In genomic region chr12:50082644-50083043, GRCh38 we compare ENCODE assay signal across 14 cellular contexts. TPM values are rescaled to one million over a fixed set of nuclear protein-coding genes. Genes with fewer than 3 reads are reported as not detected.
DNase-seq lines count a peak whose midpoint lies in the region; ATAC-seq, FAIRE-seq and TF ChIP-seq lines count a peak whose summit lies in the region.
"Had no signal": no experiment of that assay in that cellular context is flagged by ENCODE, and none has a peak within 500 bp of the region (broad histone marks: within the 10 kb centered on the region; RNA-seq: fewer than 3 reads in every experiment).

No MANE protein-coding gene starts in this region.

- peaks cover 4 to 10% of the 10 kb centered on the region in 2 donors for H3K4me1 ChIP-seq in kidney (ENCODE audit: control insufficient read depth in 1 of 2, insufficient read depth in 1 of 2, low read depth in 1 of 2, low read length in 2 of 2)
- peaks cover 0 to 9% of the 10 kb centered on the region in 2 donors for H3K4me1 ChIP-seq in small intestine (ENCODE audit: control insufficient read depth in 2 of 2, insufficient read depth in 1 of 2, low read depth in 1 of 2, low read length in 1 of 2)
- peaks cover 11 to 36% (median 23%) of the 10 kb centered on the region in 4 donors for H3K4me1 ChIP-seq in esophagus muscularis mucosa

- H3K9me3 Mint-ChIP-seq in effector memory CD8-positive, alpha-beta T cell = no peaks in the 10 kb centered on the region
- H3K9me3 Mint-ChIP-seq: activated T-helper 1 cell treated with anti-CD3 and anti-CD28 coated beads, Interleukin-12 subunit alpha, Interleukin-12 subunit beta, Interleukin-2, Interleukin-4 antibody, amounts not matched to agents 30 ng/mL and 10 ng/mL and 1 ng/mL, durations not matched to agents 14 hours and 24 hours and 36 hours had no signal

- H3K9me3 ChIP-seq in kidney (ENCODE audit: control insufficient read depth in 1 of 2, low read length in 2 of 2) = no peaks in the 10 kb centered on the region
- H3K9me3 ChIP-seq in small intestine (ENCODE audit: control insufficient read depth, low read depth) = no peaks in the 10 kb centered on the region
- H3K9me3 ChIP-seq in esophagus muscularis mucosa = no peaks in the 10 kb centered on the region
- H3K9me3 ChIP-seq: heart right ventricle, suprapubic skin had no signal

- TF ChIP-seq EP300 in esophagus muscularis mucosa (IDR thresholded peaks at IDR 0.05) = no peak

- TF ChIP-seq POLR2A in esophagus muscularis mucosa (IDR thresholded peaks at IDR 0.05; ENCODE audit: low read depth) = no peak

- H3K4me3 Mint-ChIP-seq in effector memory CD8-positive, alpha-beta T cell = no peak overlapping the region

- H3K27ac ChIP-seq in kidney (ENCODE audit: low read depth in 2 of 2, low read length in 2 of 2) = no peak overlapping the region
- peak overlapping the region; percentile 59 to 91 for H3K27ac ChIP-seq in small intestine (ENCODE audit: low read depth in 1 of 2, low read length in 1 of 2)
- H3K27ac ChIP-seq in esophagus muscularis mucosa (replicated peaks in 1 of 4) = no peak overlapping the region
- H3K27ac ChIP-seq: heart right ventricle, suprapubic skin had no signal

- peaks cover 3 to 15% of the 10 kb centered on the region in 2 donors for H3K27me3 Mint-ChIP-seq in effector memory CD8-positive, alpha-beta T cell

- FAIRE-seq in kidney (lab: Jason Lieb, UNC) = no peak
- no peak for FAIRE-seq in small intestine (lab: Jason Lieb, UNC)

- H3K27ac Mint-ChIP-seq in effector memory CD8-positive, alpha-beta T cell = no peak overlapping the region
- H3K27ac Mint-ChIP-seq: activated T-helper 1 cell treated with anti-CD3 and anti-CD28 coated beads, Interleukin-12 subunit alpha, Interleukin-12 subunit beta, Interleukin-2, Interleukin-4 antibody, amounts not matched to agents 30 ng/mL and 10 ng/mL and 1 ng/mL, durations not matched to agents 14 hours and 24 hours and 36 hours had no signal

- H3K9ac ChIP-seq in kidney (ENCODE audit: low read length in 2 of 2) = no peak overlapping the region

- intact Hi-C loops in kidney (cut with DNase I) = no loop called here
- intact Hi-C loops in esophagus muscularis mucosa (cut with DNase I) = no loop called here

- H3K4me1 Mint-ChIP-seq in effector memory CD8-positive, alpha-beta T cell (ENCODE audit: low read depth in 2 of 2) = peaks cover 14 to 28% of the 10 kb centered on the region in 2 donors

- peaks cover 10% of the 10 kb centered on the region for H3K36me3 Mint-ChIP-seq in effector memory CD8-positive, alpha-beta T cell (ENCODE audit: insufficient read depth)

- H3K27me3 ChIP-seq in small intestine (ENCODE audit: control insufficient read depth in 2 of 2, insufficient read depth in 2 of 2, low read length in 2 of 2) = no peaks in the 10 kb centered on the region
- no peaks in the 10 kb centered on the region for H3K27me3 ChIP-seq in esophagus muscularis mucosa
- H3K27me3 ChIP-seq: heart right ventricle, suprapubic skin had no signal

- H3K36me3 ChIP-seq in kidney (ENCODE audit: control insufficient read depth in 1 of 2, insufficient read depth in 2 of 2, low read length in 2 of 2) (peaks cover 4 to 6% of the 10 kb centered on the region in 2 donors), small intestine (ENCODE audit: control insufficient read depth in 2 of 2, insufficient read depth in 2 of 2, low read length in 2 of 2) (peaks cover 4 to 11% of the 10 kb centered on the region in 2 donors), esophagus muscularis mucosa (peaks cover 8 to 17% (median 12%) of the 10 kb centered on the region in 4 donors)

- H3K4me3 ChIP-seq in kidney (ENCODE audit: low read length in 2 of 2) (no peak overlapping the region), small intestine (ENCODE audit: low read depth in 1 of 2, low read length in 2 of 2) (no peak overlapping the region), esophagus muscularis mucosa (no peak overlapping the region)
- H3K4me3 ChIP-seq: heart right ventricle, suprapubic skin had no signal

- DNase-seq in activated CD4-positive, alpha-beta T cell treated with anti-CD3 and anti-CD28 coated beads for 48 hours = peak; percentile 38
- no peak for DNase-seq in activated CD4-positive, alpha-beta T cell treated with anti-CD3 and anti-CD28 coated beads for 4 hours
- peak; percentile 45 for DNase-seq in NCI-H146 (lab: John Stamatoyannopoulos, UW)
- DNase-seq in kidney = peak; percentile 35
- DNase-seq in small intestine = peak; percentile 96
- no peak for DNase-seq in effector memory CD8-positive, alpha-beta T cell
- DNase-seq in esophagus muscularis mucosa (ENCODE audit: extremely low spot score) = no peak
- DNase-seq: heart right ventricle, kidney glomerular epithelial cell, SHP77 had no signal

- TF ChIP-seq CTCF in kidney (IDR thresholded peaks at IDR 0.05; ENCODE audit: borderline replicate concordance, extremely low read depth, insufficient read depth) (no peak), esophagus muscularis mucosa (IDR thresholded peaks at IDR 0.05) (no peak)

- ATAC-seq in HG03521 (IDR thresholded peaks at IDR 0.05; ENCODE audit: unreplicated experiment) = no peak
- no peak for ATAC-seq in effector memory CD8-positive, alpha-beta T cell (replicated peaks)
- ATAC-seq: heart right ventricle had no signal

- WGBS in small intestine, 3 donors = 12 to 60% (median 38%) methylated on average over 7 of the region's 7 CpGs
- 97% methylated on average over 7 of the region's 7 CpGs for WGBS in esophagus muscularis mucosa

RNA-seq across cellular contexts. Expression of gene SMARCD1, which starts 2.5 kb away (rescaled TPM):
- 51.1 TPM for total RNA-seq in kidney
- polyA plus RNA-seq in kidney (ENCODE audit: insufficient read depth, low read depth, low replicate concordance) = 21.9 TPM
- polyA plus RNA-seq in small intestine = 10 to 100 TPM; 18.1 to 20.9 (median 20.6) TPM
- 10 to 100 TPM; 20.3 to 72.4 (median 45.2) TPM for total RNA-seq in esophagus muscularis mucosa

RNA-seq across cellular contexts. Expression of gene GPD1, which starts 21.2 kb away (rescaled TPM):
- total RNA-seq in kidney = 15.1 TPM
- polyA plus RNA-seq in kidney (ENCODE audit: insufficient read depth, low read depth, low replicate concordance) = 139 TPM
- 100 to 1,000 TPM in 2 of 3 donors, 10 to 100 TPM in 1; 97.1 to 198 (median 117) TPM for polyA plus RNA-seq in small intestine
- total RNA-seq in esophagus muscularis mucosa = 1 to 10 TPM in 1 of 4 donors, under 1 TPM in 3; 0.17 to 2.5 (median 0.60) TPM
- total RNA-seq: pulmonary artery endothelial cell had no signal

RNA-seq across cellular contexts. Expression of gene ASIC1, which starts 25.2 kb away (rescaled TPM):
- total RNA-seq in kidney (1.6 TPM), esophagus muscularis mucosa (1 to 10 TPM in 3 of 4 donors, under 1 TPM in 1; 0.66 to 5.6 (median 2.9) TPM)
- polyA plus RNA-seq in kidney (ENCODE audit: insufficient read depth, low read depth, low replicate concordance) (0.99 TPM), small intestine (under 1 TPM in 2 of 3 donors, not detected in 1; 0.81 to 0.85 TPM)

RNA-seq across cellular contexts. Expression of gene COX14, which starts 29.4 kb away (rescaled TPM):
- total RNA-seq in kidney (68.2 TPM), esophagus muscularis mucosa (100 to 1,000 TPM in 1 of 4 donors, 10 to 100 TPM in 3; 52.8 to 105 (median 87.6) TPM)
- polyA plus RNA-seq in kidney (ENCODE audit: insufficient read depth, low read depth, low replicate concordance) (242 TPM), small intestine (100 to 1,000 TPM; 133 to 236 (median 182) TPM)

RNA-seq across cellular contexts. Expression of gene RACGAP1, which starts 57.4 kb away (rescaled TPM):
- 7.7 TPM for total RNA-seq in kidney
- 5.0 TPM for polyA plus RNA-seq in kidney (ENCODE audit: insufficient read depth, low read depth, low replicate concordance)
- polyA plus RNA-seq in small intestine = 10 to 100 TPM in 1 of 3 donors, 1 to 10 TPM in 2; 3.5 to 25.9 (median 6.5) TPM
- 10 to 100 TPM; 10.5 to 13.3 (median 11.4) TPM for total RNA-seq in esophagus muscularis mucosa

Comparison
In these comparisons a context has a peak if more than half of its experiments do, and no peak if none do; other contexts are left out.
1. DNase-seq: peak in activated CD4-positive, alpha-beta T cell treated with anti-CD3 and anti-CD28 coated beads for 48 hours (single experiment), NCI-H146 (single experiment), kidney (single experiment) and small intestine (single experiment); none in activated CD4-positive, alpha-beta T cell treated with anti-CD3 and anti-CD28 coated beads for 4 hours (0 of 2), effector memory CD8-positive, alpha-beta T cell (0 of 3) and esophagus muscularis mucosa (single experiment).
2. H3K27ac ChIP-seq: peak in small intestine (2 of 2); none in kidney (0 of 2) and esophagus muscularis mucosa (0 of 4).